8 cellular contexts compared by ENCODE assay signal in genomic region chr1:37475380-37476086, GRCh38. TPM values are rescaled to one million over a fixed set of nuclear protein-coding genes. Genes with fewer than 3 reads are reported as not detected.
DNase-seq lines count a peak whose midpoint lies in the region; ATAC-seq, FAIRE-seq and TF ChIP-seq lines count a peak whose summit lies in the region.

No MANE protein-coding gene starts in this region.

- H3K14ac ChIP-seq in mesenchymal stem cell (ENCODE audit: low read length in 2 of 2): peak overlapping the region in 1 of 2 experiments; percentile 37

- TF ChIP-seq CTCF in A673 (conservative IDR thresholded peaks at IDR 0.05; ENCODE audit: low read depth, low read length) (no peak), K562 (IDR thresholded peaks at IDR 0.05 in 2 of 3, conservative IDR thresholded peaks at IDR 0.05 in 1 of 3; ENCODE audit: insufficient read depth in 2 of 3, low read depth in 1 of 3, low read length in 3 of 3) (no peak)

- H3K23ac ChIP-seq in mesenchymal stem cell (ENCODE audit: low read length in 2 of 2): no peak overlapping the region

- H4K20me1 ChIP-seq in K562 (replicated peaks; ENCODE audit: control insufficient read depth, insufficient read depth, low read length): peaks cover 43% of the 10 kb centered on the region

- peak overlapping the region in 1 of 2 experiments; percentile 64 for H3K4ac ChIP-seq in mesenchymal stem cell (ENCODE audit: low read depth in 1 of 2, low read length in 2 of 2)

- ATAC-seq in K562 (no peak), HG03460 (IDR thresholded peaks at IDR 0.05; ENCODE audit: unreplicated experiment) (no peak), esophagus mucosa (no peak)

- H4K91ac ChIP-seq in mesenchymal stem cell (ENCODE audit: low read length): peak overlapping the region; percentile 76

- peak overlapping the region; percentile 21 for H2BK120ac ChIP-seq in mesenchymal stem cell (ENCODE audit: low read depth, low read length)

- H3K36me3 ChIP-seq in A673 (ENCODE audit: insufficient read depth, low read length, poor library complexity, severe bottlenecking) (peaks cover 12% of the 10 kb centered on the region), HUES64 (ENCODE audit: insufficient read depth, low read length) (peaks cover 29% of the 10 kb centered on the region), K562 (ENCODE audit: control insufficient read depth, insufficient read depth, low read length) (peaks cover 51% of the 10 kb centered on the region), mesenchymal stem cell (ENCODE audit: control insufficient read depth in 1 of 2, insufficient read depth in 2 of 2, low read depth in 1 of 2, low read length in 2 of 2) (peaks cover 31 to 34% of the 10 kb centered on the region in 2 experiments)

- H3K9me3 ChIP-seq in A673 (ENCODE audit: low read depth, low read length, poor library complexity, severe bottlenecking) (no peaks in the 10 kb centered on the region), HUES64 (ENCODE audit: insufficient read depth, low read depth, low read length) (no peaks in the 10 kb centered on the region), K562 (replicated peaks; ENCODE audit: control insufficient read depth, insufficient read depth, low read depth, low read length) (no peaks in the 10 kb centered on the region), mesenchymal stem cell (ENCODE audit: control insufficient read depth, low read length) (no peaks in the 10 kb centered on the region)

- peaks cover 2% of the 10 kb centered on the region for H3K79me1 ChIP-seq in mesenchymal stem cell (replicated peaks; ENCODE audit: low read length, poor library complexity, severe bottlenecking)

- peaks cover 7% of the 10 kb centered on the region for H3K9me1 ChIP-seq in K562 (ENCODE audit: control insufficient read depth, insufficient read depth, low read length)

- TF ChIP-seq RAD21 in K562 (CRISPR knock-in tag; conservative IDR thresholded peaks at IDR 0.05 in 1 of 2, IDR thresholded peaks at IDR 0.05 in 1 of 2): no peak

- H3K79me2 ChIP-seq in K562 (ENCODE audit: control insufficient read depth, insufficient read depth, low read length): peaks cover 59% of the 10 kb centered on the region

- no peak for DNase-seq in A673 (ENCODE audit: low spot score)
- DNase-seq in K562 (ENCODE audit: extremely low read depth in 1 of 4, low spot score in 3 of 4): peak in 3 of 4 experiments; percentile 26 to 47 (median 45)
- no peak for DNase-seq in mesenchymal stem cell
- DNase-seq in NCI-H2107 (lab: John Stamatoyannopoulos, UW): no peak
- no peak for DNase-seq in NCI-H526 (lab: John Stamatoyannopoulos, UW)

- WGBS in HUES64: 84% methylated on average over 24 of the region's 24 CpGs
- 16% methylated on average over 23 of the region's 24 CpGs for WGBS in K562 (ENCODE audit: insufficient coverage, low coverage, missing lambda C conversion rate)
- 87% methylated on average over 24 of the region's 24 CpGs for WGBS in mesenchymal stem cell

- no peak for FAIRE-seq in K562 (lab: Jason Lieb, UNC)

- peak overlapping the region; percentile 91; the same call in 1 of the 2 replicates for H2AFZ ChIP-seq in K562 (ENCODE audit: low read depth, low read length)
- H2AFZ ChIP-seq in mesenchymal stem cell (ENCODE audit: low read depth, low read length): no peak overlapping the region

- TF ChIP-seq EP300 in K562 (IDR thresholded peaks at IDR 0.05; ENCODE audit: low read length): no peak

- H4K8ac ChIP-seq in mesenchymal stem cell (ENCODE audit: low read length): peak overlapping the region; percentile 69

- no peak overlapping the region for H3K9ac ChIP-seq in HUES64 (ENCODE audit: low read depth, low read length)
- peak overlapping the region; percentile 86 to 98 for H3K9ac ChIP-seq in K562 (ENCODE audit: insufficient read depth in 1 of 2, low read depth in 2 of 2, low read length in 2 of 2)
- peak overlapping the region; percentile 97 for H3K9ac ChIP-seq in mesenchymal stem cell (ENCODE audit: low read length)

- CTCF ChIA-PET in A673 (lab: Charles Lee): interaction anchor here (1.1 kb wide), 1 partner anchor 12 kb away, joined by 5 read pairs; no protein-coding TSS in a partner anchor
- CTCF ChIA-PET in K562 (lab: Yijun Ruan, JAX; ENCODE audit: low intra/inter-chr PET ratio): interaction anchor here (0.6 kb wide), 1 partner anchor 21 kb away, joined by 3 read pairs; no protein-coding TSS in a partner anchor

- in situ Hi-C loops in K562 (cut with MboI): no loop called here

- H2BK12ac ChIP-seq in mesenchymal stem cell (ENCODE audit: low read length in 2 of 2): peak overlapping the region; percentile 32 to 46

- BruUV-seq in A673 (replicated peaks; lab: Mats Ljungman, UMichigan) (no TSS peak), K562 (replicated peaks; lab: Mats Ljungman, UMichigan) (no TSS peak)

- no peak overlapping the region for H2BK5ac ChIP-seq in mesenchymal stem cell (ENCODE audit: low read depth, low read length, poor library complexity, severe bottlenecking)

- H3K27me3 ChIP-seq in A673 (replicated peaks; ENCODE audit: insufficient read depth, low read depth, low read length, poor library complexity) (no peaks in the 10 kb centered on the region), HUES64 (ENCODE audit: insufficient read depth, low read length) (peaks cover 20% of the 10 kb centered on the region), K562 (ENCODE audit: control insufficient read depth in 2 of 2, insufficient read depth in 2 of 2, low read length in 2 of 2) (0 out of 5 replicates have a peak, but pooled peaks cover 0 to 3% of the 10 kb centered on the region in 2 experiments), mesenchymal stem cell (ENCODE audit: control insufficient read depth in 1 of 2, insufficient read depth in 1 of 2, low read length in 2 of 2) (no peaks in the 10 kb centered on the region)

- intact Hi-C loops in A673 (cut with micrococcal nuclease; ENCODE audit: unreplicated experiment) (no loop called here), K562 (cut with micrococcal nuclease) (loop anchor here (10.0 kb wide), 1 partner anchor 79 kb away; the partner anchor contains the start of genes DNALI1 and SNIP1)

- no peak for TF ChIP-seq POLR2A in K562 (conservative IDR thresholded peaks at IDR 0.05)

- H3K18ac ChIP-seq in mesenchymal stem cell (ENCODE audit: low read depth in 1 of 2, low read length in 2 of 2): peak overlapping the region in 1 of 2 experiments; percentile 15

- H3K4me3 ChIP-seq in A673 (ENCODE audit: low read depth, low read length, poor library complexity, severe bottlenecking) (peak overlapping the region; percentile 75), HUES64 (ENCODE audit: low read length) (peak overlapping the region; percentile 82), K562 (peak overlapping the region; percentile 77), mesenchymal stem cell (ENCODE audit: insufficient read depth in 1 of 2, low read depth in 1 of 2, low read length in 2 of 2) (peak overlapping the region; percentile 43 to 79)

- H2AK5ac ChIP-seq in mesenchymal stem cell (ENCODE audit: low read length, severe bottlenecking): no peak overlapping the region

- H3K4me2 ChIP-seq in K562 (ENCODE audit: insufficient read depth, low read length) (peak overlapping the region; percentile 96), mesenchymal stem cell (ENCODE audit: low read length, poor library complexity, severe bottlenecking) (peak overlapping the region; percentile 87)

- no peak overlapping the region for H2BK15ac ChIP-seq in mesenchymal stem cell (ENCODE audit: low read depth, poor library complexity, severe bottlenecking)

- POLR2A ChIA-PET in A673 (lab: Charles Lee; ENCODE audit: low non-redundant PET): interaction anchor here (0.6 kb wide), 1 partner anchor 21 kb away, joined by 3 read pairs; no protein-coding TSS in a partner anchor
- POLR2A ChIA-PET in K562 (lab: Yijun Ruan, JAX): interaction anchor here (0.7 to 7.6 kb wide), 25 partner anchors 10 to 1325 kb away, joined by 3 to 118 read pairs (median 3); partner anchors contain the start of genes DNALI1, MEAF6 and RSPO1

- H3K4me1 ChIP-seq in A673 (ENCODE audit: insufficient read depth, low read length, poor library complexity, severe bottlenecking) (peaks cover 65% of the 10 kb centered on the region), HUES64 (ENCODE audit: insufficient read depth, low read length) (peaks cover 53% of the 10 kb centered on the region), K562 (replicated peaks in 1 of 2; ENCODE audit: control insufficient read depth in 2 of 2, insufficient read depth in 2 of 2, low read length in 2 of 2) (peaks cover 61 to 74% of the 10 kb centered on the region in 2 experiments), mesenchymal stem cell (ENCODE audit: control insufficient read depth, insufficient read depth, low read depth, low read length) (peaks cover 62% of the 10 kb centered on the region)

- H3K27ac ChIP-seq in A673 (ENCODE audit: low read depth, low read length, poor library complexity, severe bottlenecking): peak overlapping the region; percentile 82
- no peak overlapping the region for H3K27ac ChIP-seq in HUES64 (ENCODE audit: low read depth, low read length)
- H3K27ac ChIP-seq in K562 (ENCODE audit: extremely low read depth, low read depth, low read length): peak overlapping the region; percentile 94
- peak overlapping the region; percentile 62 for H3K27ac ChIP-seq in mesenchymal stem cell (ENCODE audit: low read length, poor library complexity, severe bottlenecking)

RNA-seq across cellular contexts. Expression of gene ZC3H12A, which starts 1.2 kb away (rescaled TPM):
- 4.8 and 5.4 TPM in 2 replicates for total RNA-seq in A673 (2021)
- polyA plus RNA-seq in HUES64 (2013, experiment 1 of 2): 3.3 TPM
- 4.9 TPM for polyA plus RNA-seq in HUES64 (2013, experiment 2 of 2)
- 19.0 and 54.2 TPM in 2 replicates for total RNA-seq in K562 (2011; cell fraction: chromatin; rRNA removed; ENCODE audit: low replicate concordance)
- total RNA-seq in K562 (2011; cell fraction: nucleolus; rRNA removed): 40.7 and 45.7 TPM in 2 replicates
- 23.7 and 24.1 TPM in 2 replicates for total RNA-seq in K562 (2011; cell fraction: nucleoplasm; rRNA removed)
- total RNA-seq in K562 (2014; rRNA removed): 9.3 and 9.4 TPM in 2 replicates
- 1.2 and 1.7 TPM in 2 replicates for total RNA-seq in K562 (2014; rRNA removed; fragmentation: Illumina TruSeq; extraction: Trizol)
- 6.7 and 7.1 TPM in 2 replicates for total RNA-seq in K562 (2015; rRNA removed; fragmentation: Illumina TruSeq; extraction: Trizol)
- total RNA-seq in K562 (2021): 9.4 and 11.4 TPM in 2 replicates
- polyA plus RNA-seq in K562 (2011; rRNA removed): 7.0 and 8.6 TPM in 2 replicates
- 8.3 and 15.3 TPM in 2 replicates for polyA plus RNA-seq in K562 (2011; cell fraction: cytosol; rRNA removed)
- polyA plus RNA-seq in K562 (2011; cell fraction: nucleus; rRNA removed): 27.9 and 51.1 TPM in 2 replicates
- polyA plus RNA-seq in K562 (2012): 6.1 and 10.9 TPM in 2 replicates
- polyA plus RNA-seq in K562 (2014; fragmentation: Illumina TruSeq; extraction: Trizol): 4.9 and 6.5 TPM in 2 replicates
- under 1 TPM; 0.14 to 0.22 TPM for polyA plus RNA-seq in K562 (2014; fragmentation: Nextera tagmentation; extraction: Ambion mirVana)
- polyA plus RNA-seq in K562 (2014; rRNA removed): 9.1 and 11.1 TPM in 2 replicates
- 4.5 and 9.7 TPM in 2 replicates for polyA minus RNA-seq in K562 (2011; rRNA and poly(A)+ RNA removed)
- polyA minus RNA-seq in K562 (2011; cell fraction: cytosol; rRNA and poly(A)+ RNA removed): 9.2 and 11.9 TPM in 2 replicates
- 23.2 and 24.4 TPM in 2 replicates for polyA minus RNA-seq in K562 (2011; cell fraction: nucleus; rRNA and poly(A)+ RNA removed)
- polyA plus RNA-seq in mesenchymal stem cell (2013, experiment 1 of 2): 11.2 TPM
- 11.4 TPM for polyA plus RNA-seq in mesenchymal stem cell (2013, experiment 2 of 2)
- total RNA-seq in esophagus mucosa: 43.6 TPM

RNA-seq across cellular contexts. Expression of gene MEAF6, which starts 39.0 kb away (rescaled TPM):
- 73.8 and 75.7 TPM in 2 replicates for total RNA-seq in A673 (2021)
- 42.9 TPM for polyA plus RNA-seq in HUES64 (2013, experiment 1 of 2)
- polyA plus RNA-seq in HUES64 (2013, experiment 2 of 2): 45.3 TPM
- total RNA-seq in K562 (2011; cell fraction: chromatin; rRNA removed; ENCODE audit: low replicate concordance): 74.7 and 79.0 TPM in 2 replicates
- 41.5 and 45.5 TPM in 2 replicates for total RNA-seq in K562 (2011; cell fraction: nucleolus; rRNA removed)
- 60.9 and 81.0 TPM in 2 replicates for total RNA-seq in K562 (2011; cell fraction: nucleoplasm; rRNA removed)
- total RNA-seq in K562 (2014; rRNA removed): 111 and 137 TPM in 2 replicates
- 95.0 and 113 TPM in 2 replicates for total RNA-seq in K562 (2014; rRNA removed; fragmentation: Illumina TruSeq; extraction: Trizol)
- total RNA-seq in K562 (2015; rRNA removed; fragmentation: Illumina TruSeq; extraction: Trizol): 89.2 and 92.3 TPM in 2 replicates
- total RNA-seq in K562 (2021): 86.4 and 93.8 TPM in 2 replicates
- polyA plus RNA-seq in K562 (2011; rRNA removed): 70.0 and 77.3 TPM in 2 replicates
- 37.7 and 68.5 TPM in 2 replicates for polyA plus RNA-seq in K562 (2011; cell fraction: cytosol; rRNA removed)
- polyA plus RNA-seq in K562 (2011; cell fraction: nucleus; rRNA removed): 50.0 and 63.0 TPM in 2 replicates
- polyA plus RNA-seq in K562 (2012): 67.6 and 77.9 TPM in 2 replicates
- 118 and 151 TPM in 2 replicates for polyA plus RNA-seq in K562 (2014; fragmentation: Illumina TruSeq; extraction: Trizol)
- 10 to 100 TPM; 55.0 to 66.3 TPM for polyA plus RNA-seq in K562 (2014; fragmentation: Nextera tagmentation; extraction: Ambion mirVana)
- 109 and 110 TPM in 2 replicates for polyA plus RNA-seq in K562 (2014; rRNA removed)
- 36.0 and 44.0 TPM in 2 replicates for polyA minus RNA-seq in K562 (2011; rRNA and poly(A)+ RNA removed)
- 20.2 and 28.3 TPM in 2 replicates for polyA minus RNA-seq in K562 (2011; cell fraction: cytosol; rRNA and poly(A)+ RNA removed)
- polyA minus RNA-seq in K562 (2011; cell fraction: nucleus; rRNA and poly(A)+ RNA removed): 30.8 and 52.4 TPM in 2 replicates
- polyA plus RNA-seq in mesenchymal stem cell (2013, experiment 1 of 2): 51.7 TPM
- 53.1 TPM for polyA plus RNA-seq in mesenchymal stem cell (2013, experiment 2 of 2)
- 32.7 TPM for total RNA-seq in esophagus mucosa

Comparison
In these comparisons a context has a peak if more than half of its experiments do, and no peak if none do; other contexts are left out.
1. DNase-seq: peak in K562 (3 of 4); none in A673 (single experiment), mesenchymal stem cell (single experiment), NCI-H2107 (single experiment) and NCI-H526 (0 of 2).
2. Peak in every context shown above with its lines, with median percentiles within 50 percentile points of each other: H3K4me3 ChIP-seq.